ENCODE assay signal across 18 cellular contexts in genomic region chr15:77396692-77397091, GRCh38. TPM values are rescaled to one million over a fixed set of nuclear protein-coding genes. Genes with fewer than 3 reads are reported as not detected.
DNase-seq lines count a peak whose midpoint lies in the region; ATAC-seq and TF ChIP-seq lines count a peak whose summit lies in the region.
"Had no signal": no experiment of that assay in that cellular context is flagged by ENCODE, and none has a peak within 500 bp of the region (broad histone marks: within the 10 kb centered on the region; RNA-seq: fewer than 3 reads in every experiment).

No MANE protein-coding gene starts in this region.

- H3K4me1 ChIP-seq in SK-N-SH (ENCODE audit: control insufficient read depth in 1 of 2, insufficient read depth in 2 of 2, low read depth in 1 of 2, low read length in 1 of 2) (no peaks in the 10 kb centered on the region), HCT116 (ENCODE audit: control insufficient read depth in 1 of 2, insufficient read depth in 2 of 2, low read length in 2 of 2) (no peaks in the 10 kb centered on the region), upper lobe of right lung (peaks cover 3% of the 10 kb centered on the region)
- H3K4me1 ChIP-seq: BE2C had no signal

- CTCF ChIA-PET in SK-N-SH (lab: Yijun Ruan, JAX) (no interaction called here), HCT116 (lab: Charles Lee) (no interaction called here)

- H3K9ac ChIP-seq in SK-N-SH (no peak overlapping the region), HCT116 (ENCODE audit: low read length) (no peak overlapping the region)
- H3K9ac ChIP-seq: BLaER1 treated with 17β-estradiol and CSF1 and Interleukin-3, amounts not matched to agents 10 nM and 100 nM; GM23248 had no signal

- no peak overlapping the region for H3K27ac ChIP-seq in SK-N-SH (ENCODE audit: low read depth in 2 of 2, low read length in 1 of 2)
- no peak overlapping the region for H3K27ac ChIP-seq in HCT116 (ENCODE audit: low read depth, low read length)
- H3K27ac ChIP-seq in upper lobe of right lung: no peak overlapping the region
- H3K27ac ChIP-seq: 22Rv1; BLaER1 treated with 17β-estradiol and CSF1 and Interleukin-3, amounts not matched to agents 10 nM and 100 nM; GM23248 had no signal

- H3K9me2 ChIP-seq in SK-N-SH (no peaks in the 10 kb centered on the region), HCT116 (ENCODE audit: insufficient read depth) (no peaks in the 10 kb centered on the region)

- peaks cover 12% of the 10 kb centered on the region for H3F3A ChIP-seq in SK-N-SH (replicated peaks; ENCODE audit: insufficient read depth)

- TF ChIP-seq RAD21 in SK-N-SH (IDR thresholded peaks at IDR 0.05; ENCODE audit: low read length) (no peak), HCT116 (IDR thresholded peaks at IDR 0.05; ENCODE audit: low read depth) (no peak)

- no peak for TF ChIP-seq POLR2A in HCT116 (IDR thresholded peaks at IDR 0.05; ENCODE audit: borderline replicate concordance, extremely low read depth, insufficient read depth, insufficient read length)

- no peak overlapping the region for H2AFZ ChIP-seq in SK-N-SH (ENCODE audit: low read depth)
- H2AFZ ChIP-seq in HCT116 (ENCODE audit: low read depth, low read length, poor library complexity, severe bottlenecking): no peak overlapping the region
- H2AFZ ChIP-seq: GM23248 had no signal

- BruUV-seq in HCT116 (replicated peaks; lab: Mats Ljungman, UMichigan): no TSS peak

- H3K4me3 ChIP-seq in SK-N-SH (ENCODE audit: low read depth in 2 of 2, low read length in 1 of 2): no peak overlapping the region
- H3K4me3 ChIP-seq in HCT116 (replicated peaks in 1 of 2; ENCODE audit: low read depth in 1 of 2, low read length in 2 of 2): no peak overlapping the region
- H3K4me3 ChIP-seq in upper lobe of right lung: no peak overlapping the region
- H3K4me3 ChIP-seq: BLaER1 treated with 17β-estradiol and CSF1 and Interleukin-3, amounts not matched to agents 10 nM and 100 nM; GM23248 had no signal

- POLR2A ChIA-PET in SK-N-SH (lab: Yijun Ruan, JAX): no interaction called here
- POLR2A ChIA-PET in HCT116 (lab: Charles Lee): no interaction called here

- intact Hi-C loops in HCT116 (cut with micrococcal nuclease): no loop called here
- intact Hi-C loops in upper lobe of right lung (cut with DNase I): no loop called here

- H3K36me3 ChIP-seq in SK-N-SH (replicated peaks in 1 of 2; ENCODE audit: control insufficient read depth in 1 of 2, insufficient read depth in 2 of 2, low read length in 1 of 2) (peaks cover 0 to 36% of the 10 kb centered on the region in 2 experiments), HCT116 (ENCODE audit: control insufficient read depth in 1 of 2, insufficient read depth in 2 of 2, low read length in 2 of 2) (no peaks in the 10 kb centered on the region), upper lobe of right lung (no peaks in the 10 kb centered on the region)
- H3K36me3 ChIP-seq: BE2C had no signal

- DNase-seq in SK-N-SH: no peak
- DNase-seq in HCT116 (ENCODE audit: low read depth, low spot score): no peak
- no peak for DNase-seq in activated effector memory CD4-positive, alpha-beta T cell treated with Interleukin-2 at 50 U/mL for 16 hours
- no peak for DNase-seq in upper lobe of right lung
- DNase-seq: ACHN; AML-193; BE2C; CD4-positive, alpha-beta T cell; CD8-positive, alpha-beta memory T cell; DMS 273 treated with DMSO at 0.1 percent for 48 hours; DMS79 treated with DMSO at 0.1 percent for 48 hours; GF-D8; GM23248; H9 had no signal

- H4K20me1 ChIP-seq in SK-N-SH (ENCODE audit: insufficient read depth) (peaks cover 52% of the 10 kb centered on the region), HCT116 (ENCODE audit: insufficient read depth) (no peaks in the 10 kb centered on the region)

- TF ChIP-seq CTCF in SK-N-SH (IDR thresholded peaks at IDR 0.05): no peak
- TF ChIP-seq CTCF in HCT116 (IDR thresholded peaks at IDR 0.05 in 2 of 3, conservative IDR thresholded peaks at IDR 0.05 in 1 of 3; ENCODE audit: borderline replicate concordance in 1 of 3, insufficient read depth in 1 of 3, low read depth in 2 of 3, low read length in 2 of 3): no peak
- TF ChIP-seq CTCF in upper lobe of right lung (IDR thresholded peaks at IDR 0.05): no peak

- H3K4me2 ChIP-seq in SK-N-SH: no peak overlapping the region
- no peak overlapping the region for H3K4me2 ChIP-seq in HCT116 (ENCODE audit: low read length)
- H3K4me2 ChIP-seq: BLaER1 treated with 17β-estradiol and CSF1 and Interleukin-3, amounts not matched to agents 10 nM and 100 nM had no signal

- H3K27me3 ChIP-seq in SK-N-SH (ENCODE audit: insufficient read depth) (no peaks in the 10 kb centered on the region), HCT116 (ENCODE audit: insufficient read depth, low read length) (no peaks in the 10 kb centered on the region), upper lobe of right lung (no peaks in the 10 kb centered on the region)
- H3K27me3 ChIP-seq: BE2C; BLaER1 treated with 17β-estradiol and CSF1 and Interleukin-3, amounts not matched to agents 10 nM and 100 nM had no signal

- H3K79me2 ChIP-seq in SK-N-SH (ENCODE audit: insufficient read depth) (peaks cover 100% of the 10 kb centered on the region), HCT116 (ENCODE audit: insufficient read depth, low read length) (peaks cover 7% of the 10 kb centered on the region)

- TF ChIP-seq EP300 in SK-N-SH (IDR thresholded peaks at IDR 0.05; ENCODE audit: borderline replicate concordance in 1 of 2, low read depth in 1 of 2, low read length in 1 of 2): no peak

- H3K9me3 ChIP-seq in SK-N-SH (0 out of 2 replicates have a peak, but pooled peaks cover 35% of the 10 kb centered on the region), HCT116 (ENCODE audit: control insufficient read depth in 1 of 2, insufficient read depth in 1 of 2, low read depth in 1 of 2, low read length in 2 of 2) (peaks cover 12 to 13% of the 10 kb centered on the region in 2 experiments; a peak in 3 of 4 replicates), upper lobe of right lung (peaks cover 31% of the 10 kb centered on the region)
- H3K9me3 ChIP-seq: BE2C had no signal

- WGBS in SK-N-SH (ENCODE audit: low lambda C conversion rate): 85% methylated on average over 1 of the region's 1 CpG

- RAD21 ChIA-PET in HCT116 (lab: Charles Lee; ENCODE audit: low non-redundant PET in 1 of 2, low total read pairs in 2 of 2, uncharacterized antibody in 2 of 2, unreplicated experiment in 2 of 2): no interaction called here

- ATAC-seq in SK-N-SH treated with all-trans-retinoic acid at 6 μM for 48 hours: no peak
- no peak for ATAC-seq in HCT116
- no peak for ATAC-seq in upper lobe of right lung

TF ChIP-seq in SK-N-SH, 30 proteins besides CTCF, POLR2A, EP300 and RAD21 (continues in another document):
- TF ChIP-seq CHD2 (IDR thresholded peaks at IDR 0.05; ENCODE audit: low read length, partially characterized antibody) (no peak), TCF12 (IDR thresholded peaks at IDR 0.05) (no peak)

TF ChIP-seq in SK-N-SH treated with all-trans-retinoic acid at 6 μM for 48 hours, 23 proteins besides CTCF, POLR2A, EP300 and RAD21 (continues in another document):
- TF ChIP-seq BACH2 (CRISPR knock-in tag; IDR thresholded peaks at IDR 0.05; ENCODE audit: borderline replicate concordance) (no peak), ZFP3 (CRISPR knock-in tag; IDR thresholded peaks at IDR 0.05) (no peak), CSDC2 (CRISPR knock-in tag; IDR thresholded peaks at IDR 0.05) (no peak), ZC3H10 (CRISPR knock-in tag; IDR thresholded peaks at IDR 0.05) (no peak), ZNF8 (CRISPR knock-in tag; IDR thresholded peaks at IDR 0.05) (no peak)

TF ChIP-seq in HCT116, 20 proteins besides CTCF, POLR2A, EP300 and RAD21 (continues in another document):
- no peak for TF ChIP-seq FOSL1 (IDR thresholded peaks at IDR 0.05; ENCODE audit: low read depth)

TF ChIP-seq in PFSK-1, 5 proteins besides CTCF, POLR2A, EP300 and RAD21 (continues in another document):
- TF ChIP-seq SIN3A (IDR thresholded peaks at IDR 0.05; ENCODE audit: borderline replicate concordance, insufficient read depth, low read length) (no peak), POLR2AphosphoS5 (IDR thresholded peaks at IDR 0.05; ENCODE audit: low read depth, low read length) (no peak), FOXP2 (optimal IDR thresholded peaks at IDR 0.05; ENCODE audit: borderline replicate concordance, extremely low read depth, extremely low read length, insufficient read depth) (no peak)

RNA-seq across cellular contexts. Expression of gene PEAK1, which starts 23.2 kb away (rescaled TPM):
- 9.0 and 13.0 TPM in 2 replicates for polyA plus RNA-seq in SK-N-SH (2012; rRNA removed)
- 7.0 and 8.7 TPM in 2 replicates for polyA plus RNA-seq in SK-N-SH (2012; cell fraction: cytosol; rRNA removed)
- polyA plus RNA-seq in SK-N-SH (2012; cell fraction: nucleus; rRNA removed): 19.6 and 31.0 TPM in 2 replicates
- 23.4 TPM for total RNA-seq in HCT116 (2021; ENCODE audit: unreplicated experiment)
- polyA plus RNA-seq in HCT116 (2012): 5.1 and 6.0 TPM in 2 replicates
- polyA plus RNA-seq in PFSK-1 (2012; ENCODE audit: insufficient read length, low read depth): 9.6 TPM
- total RNA-seq in upper lobe of right lung: 139 TPM

RNA-seq across cellular contexts. Expression of gene HMG20A, which starts 24.0 kb away (rescaled TPM):
- polyA plus RNA-seq in SK-N-SH (2012; rRNA removed): 27.7 and 34.3 TPM in 2 replicates
- 29.7 and 31.3 TPM in 2 replicates for polyA plus RNA-seq in SK-N-SH (2012; cell fraction: cytosol; rRNA removed)
- 45.7 and 55.6 TPM in 2 replicates for polyA plus RNA-seq in SK-N-SH (2012; cell fraction: nucleus; rRNA removed)
- total RNA-seq in HCT116 (2021; ENCODE audit: unreplicated experiment) (37.7 TPM), upper lobe of right lung (41.9 TPM)
- 18.9 and 21.1 TPM in 2 replicates for polyA plus RNA-seq in HCT116 (2012)
- 28.4 TPM for polyA plus RNA-seq in PFSK-1 (2012; ENCODE audit: insufficient read length, low read depth)
